In genomic region chr16:67694611-67695010, GRCh38 we compare ENCODE assay signal across 19 cellular contexts.
"Had no signal": no experiment of that assay in that cellular context is flagged by ENCODE, and none has a peak within 500 bp of the region (broad histone marks: within the 10 kb centered on the region; RNA-seq: fewer than 3 reads in every experiment).

No MANE protein-coding gene starts in this region.

- H3K27me3 Mint-ChIP-seq: activated CD4-positive, alpha-beta T cell treated with anti-CD3 and anti-CD28 coated beads, Interleukin-2, amount 10 ng/mL, durations not matched to agents 24 days and 14 days; naive B cell had no signal

- H3K4me1 Mint-ChIP-seq: immature natural killer cell had no signal

- H3K27ac ChIP-seq: parathyroid adenoma, transverse colon had no signal

- ATAC-seq: activated CD8-positive, alpha-beta T cell treated with anti-CD3 and anti-CD28 coated beads, Interleukin-2, amount 10 ng/mL, durations not matched to agents 7 days and 5 days; activated naive CD4-positive, alpha-beta T cell treated with anti-CD3 and anti-CD28 coated beads, Interleukin-2, amount 50 U/mL, for 72 hours had no signal

- H3K4me1 ChIP-seq: parathyroid adenoma had no signal

- H3K27me3 ChIP-seq: transverse colon had no signal

- H3K9me3 ChIP-seq: transverse colon had no signal

- H3K27ac Mint-ChIP-seq: activated CD4-positive, alpha-beta T cell treated with anti-CD3 and anti-CD28 coated beads, Interleukin-2, amount 10 ng/mL, durations not matched to agents 24 days and 14 days; activated CD8-positive, alpha-beta T cell treated with anti-CD3 and anti-CD28 coated beads, Interleukin-2, amount 10 ng/mL, durations not matched to agents 7 days and 5 days; activated naive CD4-positive, alpha-beta T cell treated with anti-CD3 and anti-CD28 coated beads, Interleukin-2, amount 50 U/mL, for 72 hours; immature natural killer cell had no signal

- H3K4me3 ChIP-seq: lung, transverse colon had no signal

- H3K9me3 Mint-ChIP-seq: activated CD4-positive, alpha-beta T cell treated with anti-CD3 and anti-CD28 coated beads, Interleukin-2, amount 10 ng/mL, durations not matched to agents 24 days and 14 days; activated naive CD4-positive, alpha-beta T cell treated with anti-CD3 and anti-CD28 coated beads, Interleukin-2, amount 50 U/mL, for 72 hours; immature natural killer cell had no signal

- DNase-seq: activated CD4-positive, alpha-beta T cell treated with anti-CD3 and anti-CD28 coated beads, Interleukin-2, amount 10 ng/mL, durations not matched to agents 24 days and 14 days; activated CD4-positive, CD25-positive, alpha-beta regulatory T cell; activated CD8-positive, alpha-beta memory T cell treated with anti-CD3 and anti-CD28 coated beads, Interleukin-2, amount 50 U/mL, for 4 hours; activated CD8-positive, alpha-beta T cell treated with anti-CD3 and anti-CD28 coated beads, Interleukin-2, amount 10 ng/mL, durations not matched to agents 7 days and 5 days; activated gamma-delta T cell; activated T-cell treated with anti-CD3 and anti-CD28 coated beads, Interleukin-2, amount 50 U/mL, for 48 hours; cortex of kidney; effector CD8-positive, alpha-beta T cell; foreskin fibroblast; immature natural killer cell; naive B cell; retina; small intestine; stimulated activated CD4-positive, alpha-beta T cell treated with anti-CD3 and anti-CD28 coated beads, Interleukin-4, amount 100 ng/mL, for 24 hours; stimulated activated naive CD4-positive, alpha-beta T cell; transverse colon had no signal

- H3K4me3 Mint-ChIP-seq: activated CD4-positive, alpha-beta T cell treated with anti-CD3 and anti-CD28 coated beads, Interleukin-2, amount 10 ng/mL, durations not matched to agents 24 days and 14 days; activated CD8-positive, alpha-beta T cell treated with anti-CD3 and anti-CD28 coated beads, Interleukin-2, amount 10 ng/mL, durations not matched to agents 7 days and 5 days; immature natural killer cell; naive B cell had no signal
